In the genomic region with DNA sequence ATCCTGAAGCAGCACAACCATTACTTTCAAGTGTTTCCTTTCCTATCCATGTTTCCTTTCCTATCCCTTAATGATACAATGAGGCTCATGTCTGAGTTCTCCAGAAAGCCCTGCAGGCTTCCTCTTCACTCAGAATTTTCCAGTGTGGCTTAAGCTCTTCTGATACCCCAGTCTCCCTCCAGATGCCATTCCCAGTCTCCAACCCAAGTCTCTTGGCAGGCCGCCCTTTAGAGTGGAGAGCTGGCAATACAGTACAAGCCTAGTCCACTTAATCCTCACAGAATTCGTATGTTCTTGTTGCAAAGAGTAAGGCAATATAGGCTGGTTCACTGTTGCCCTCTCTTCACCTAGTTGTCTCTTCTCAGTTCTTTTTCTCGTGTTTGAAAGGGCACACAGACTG, we compare ENCODE assay signal across 26 cellular contexts.
"Had no signal": no experiment of that assay in that cellular context is flagged by ENCODE, and none has a peak within 500 bp of the region (broad histone marks: within the 10 kb centered on the region; RNA-seq: fewer than 3 reads in every experiment).

No MANE protein-coding gene starts in this region.

- H3K36me3 Mint-ChIP-seq: activated CD8-positive, alpha-beta memory T cell treated with anti-CD3 and anti-CD28 coated beads, Interleukin-2, amount 10 ng/mL, durations not matched to agents 7 days and 5 days; brain; IgD-negative memory B cell had no signal

- H3K27ac ChIP-seq: PC-9 had no signal

- H2AFZ ChIP-seq: PC-9 had no signal

- H3K4me3 Mint-ChIP-seq: activated CD4-positive, alpha-beta T cell treated with anti-CD3 and anti-CD28 coated beads, Interleukin-2, amount 10 ng/mL, durations not matched to agents 24 days and 14 days; activated CD8-positive, alpha-beta memory T cell treated with anti-CD3 and anti-CD28 coated beads, Interleukin-2, amount 10 ng/mL, durations not matched to agents 7 days and 5 days; activated naive CD4-positive, alpha-beta T cell treated with anti-CD3 and anti-CD28 coated beads, Interleukin-2, amount 50 U/mL, for 24 hours; activated T-cell treated with anti-CD3 and anti-CD28 coated beads, Interleukin-2, amount 50 U/mL, for 24 hours; activated T-helper 1 cell treated with anti-CD3 and anti-CD28 coated beads, Interleukin-12 subunit alpha, Interleukin-12 subunit beta, Interleukin-2, Interleukin-4 antibody, amounts not matched to agents 30 ng/mL and 10 ng/mL and 1 ng/mL, durations not matched to agents 14 hours and 24 hours and 36 hours; brain; central memory CD8-positive, alpha-beta T cell; IgD-negative memory B cell; T-helper 17 cell; WTC11 had no signal

- H3K4me2 ChIP-seq: PC-9 had no signal

- H3K4me3 ChIP-seq: PC-9 had no signal

- H3K27ac Mint-ChIP-seq: activated CD4-positive, alpha-beta T cell treated with anti-CD3 and anti-CD28 coated beads, Interleukin-2, amount 10 ng/mL, durations not matched to agents 24 days and 14 days; activated CD8-positive, alpha-beta memory T cell treated with anti-CD3 and anti-CD28 coated beads, Interleukin-2, amount 10 ng/mL, durations not matched to agents 7 days and 5 days; activated naive CD4-positive, alpha-beta T cell treated with anti-CD3 and anti-CD28 coated beads, Interleukin-2, amount 50 U/mL, for 24 hours; activated T-cell treated with anti-CD3 and anti-CD28 coated beads, Interleukin-2, amount 50 U/mL, for 24 hours; activated T-helper 1 cell treated with anti-CD3 and anti-CD28 coated beads, Interleukin-12 subunit alpha, Interleukin-12 subunit beta, Interleukin-2, Interleukin-4 antibody, amounts not matched to agents 30 ng/mL and 10 ng/mL and 1 ng/mL, durations not matched to agents 14 hours and 24 hours and 36 hours; brain; IgD-negative memory B cell; T-helper 17 cell; WTC11 had no signal

- H3K9me3 Mint-ChIP-seq: central memory CD8-positive, alpha-beta T cell had no signal

- ATAC-seq: activated CD8-positive, alpha-beta memory T cell treated with anti-CD3 and anti-CD28 coated beads, Interleukin-2, amount 10 ng/mL, durations not matched to agents 7 days and 5 days; Right ventricle myocardium inferior; T-helper 17 cell; WTC11 had no signal

- DNase-seq: activated CD4-positive, alpha-beta T cell treated with anti-CD3 and anti-CD28 coated beads, Interleukin-2, amount 10 ng/mL, durations not matched to agents 24 days and 14 days; activated CD4-positive, alpha-beta T cell treated with anti-CD3 and anti-CD28 coated beads, Interleukin-2, amount 50 U/mL, for 48 hours; activated CD4-positive, CD25-positive, alpha-beta regulatory T cell treated with anti-CD3 and anti-CD28 coated beads, Interleukin-2, amount 50 U/mL, for 72 hours; activated CD8-positive, alpha-beta memory T cell treated with anti-CD3 and anti-CD28 coated beads, Interleukin-2, amount 10 ng/mL, durations not matched to agents 7 days and 5 days; activated effector memory CD4-positive, alpha-beta T cell treated with Interleukin-2 at 50 U/mL for 16 hours; activated naive CD4-positive, alpha-beta T cell; activated T-cell treated with anti-CD3 and anti-CD28 coated beads, Interleukin-2, amount 50 U/mL, for 24 hours; amygdala; KG1; NCI-H1092; NCI-H1694; NCI-H2029; NCI-H2107; NCI-H2171 treated with DMSO at 0.1 percent for 48 hours; NCI-H226; NCI-H510A treated with DMSO at 0.1 percent for 48 hours; PC-9; T-helper 17 cell; T-helper 9 cell had no signal

- H3K4me1 Mint-ChIP-seq: activated CD4-positive, alpha-beta T cell treated with anti-CD3 and anti-CD28 coated beads, Interleukin-2, amount 10 ng/mL, durations not matched to agents 24 days and 14 days; activated CD8-positive, alpha-beta memory T cell treated with anti-CD3 and anti-CD28 coated beads, Interleukin-2, amount 10 ng/mL, durations not matched to agents 7 days and 5 days; activated naive CD4-positive, alpha-beta T cell treated with anti-CD3 and anti-CD28 coated beads, Interleukin-2, amount 50 U/mL, for 24 hours; central memory CD8-positive, alpha-beta T cell; IgD-negative memory B cell; T-helper 17 cell; WTC11 had no signal
